In genomic region chr10:124730790-124731189, GRCh38 we compare ENCODE assay signal across 22 cellular contexts. TPM values are rescaled to one million over a fixed set of nuclear protein-coding genes. Genes with fewer than 3 reads are reported as not detected.
DNase-seq lines count a peak whose midpoint lies in the region; ATAC-seq and TF ChIP-seq lines count a peak whose summit lies in the region.
"Had no signal": no experiment of that assay in that cellular context is flagged by ENCODE, and none has a peak within 500 bp of the region (broad histone marks: within the 10 kb centered on the region; RNA-seq: fewer than 3 reads in every experiment).

No MANE protein-coding gene starts in this region.

- no peaks in the 10 kb centered on the region for H3K9me3 Mint-ChIP-seq in IgD-negative memory B cell
- H3K9me3 Mint-ChIP-seq: activated CD8-positive, alpha-beta T cell treated with anti-CD3 and anti-CD28 coated beads for 36 hours had no signal

- H3K36me3 ChIP-seq in gastrocnemius medialis: no peaks in the 10 kb centered on the region
- H3K36me3 ChIP-seq: adrenal gland, colonic mucosa, neutrophil, prostate gland, thoracic aorta had no signal

- H3K4me1 ChIP-seq in gastrocnemius medialis: peaks cover 99 to 100% of the 10 kb centered on the region in 2 donors

- no peak overlapping the region for H3K4me3 ChIP-seq in gastrocnemius medialis
- H3K4me3 ChIP-seq: adrenal gland, colonic mucosa, GM23248, prostate gland, thoracic aorta had no signal

- no peaks in the 10 kb centered on the region for H3K9me3 ChIP-seq in gastrocnemius medialis
- H3K9me3 ChIP-seq: adrenal gland, colonic mucosa, neutrophil, prostate gland, thoracic aorta had no signal

- in situ Hi-C loops in gastrocnemius medialis (cut with MboI; ENCODE audit: low sequenced_read_pairs in 4 of 4): loop anchor here in 2 of 4 donors (25.0 kb wide), 2 partner anchors 93 to 193 kb away; no protein-coding TSS in a partner anchor

- H3K27ac ChIP-seq in C4-2B (peak overlapping the region; percentile 80), cingulate gyrus (ENCODE audit: low read depth, low read length) (peak overlapping the region; percentile 35), gastrocnemius medialis (peak overlapping the region; percentile 92 to 97 (median 92))
- H3K27ac ChIP-seq: colonic mucosa, GM23248, prostate gland, thoracic aorta had no signal

- no peaks in the 10 kb centered on the region for H3K27me3 ChIP-seq in gastrocnemius medialis
- H3K27me3 ChIP-seq: adrenal gland, colonic mucosa, neutrophil had no signal

- ATAC-seq in gastrocnemius medialis (no peak), GM21515 (IDR thresholded peaks at IDR 0.05; ENCODE audit: unreplicated experiment) (no peak)
- ATAC-seq: activated CD8-positive, alpha-beta T cell treated with anti-CD3 and anti-CD28 coated beads for 36 hours had no signal

- intact Hi-C loops in gastrocnemius medialis (cut with DNase I; ENCODE audit: low total_unique reads): loop anchor here (10.0 kb wide), 1 partner anchor 424 kb away; no protein-coding TSS in a partner anchor

- H3K36me3 Mint-ChIP-seq in IgD-negative memory B cell: peaks cover 3% of the 10 kb centered on the region

- DNase-seq in gastrocnemius medialis: no peak
- DNase-seq in activated CD8-positive, alpha-beta memory T cell treated with anti-CD3 and anti-CD28 coated beads for 24 hours: no peak
- DNase-seq in HPDE6-E6E7 (ENCODE audit: extremely low spot score): no peak
- DNase-seq in dermis blood vessel endothelial cell: no peak
- DNase-seq: activated CD4-positive, CD25-positive, alpha-beta regulatory T cell; activated CD8-positive, alpha-beta T cell treated with anti-CD3 and anti-CD28 coated beads for 36 hours; activated T-cell treated with anti-CD3 and anti-CD28 coated beads for 4 hours; DMS153; GM23248; NCI-H2029 treated with DMSO at 0.1 percent for 48 hours; NCI-H345; NCI-H82; stimulated activated CD4-positive, alpha-beta T cell treated with anti-CD3 and anti-CD28 coated beads, Interleukin-1b, Interleukin-23, amount 100 ng/mL, for 48 hours had no signal

- H3K4me1 Mint-ChIP-seq in IgD-negative memory B cell: peaks cover 55 to 74% (median 65%) of the 10 kb centered on the region in 3 donors

- TF ChIP-seq POLR2A in gastrocnemius medialis (IDR thresholded peaks at IDR 0.05): no peak

- peak overlapping the region; percentile 28 to 95 (median 85) for H3K27ac Mint-ChIP-seq in IgD-negative memory B cell
- H3K27ac Mint-ChIP-seq: activated CD8-positive, alpha-beta T cell treated with anti-CD3 and anti-CD28 coated beads for 36 hours had no signal

- TF ChIP-seq CTCF in C4-2B (conservative IDR thresholded peaks at IDR 0.05) (no peak), gastrocnemius medialis (IDR thresholded peaks at IDR 0.05 in 4 of 5, conservative IDR thresholded peaks at IDR 0.05 in 1 of 5) (no peak)

- peak overlapping the region in 1 of 4 donors; percentile 37 for H3K4me3 Mint-ChIP-seq in IgD-negative memory B cell
- H3K4me3 Mint-ChIP-seq: activated CD8-positive, alpha-beta T cell treated with anti-CD3 and anti-CD28 coated beads for 36 hours had no signal

- H3K27me3 Mint-ChIP-seq in IgD-negative memory B cell: no peaks in the 10 kb centered on the region
- H3K27me3 Mint-ChIP-seq: activated CD8-positive, alpha-beta T cell treated with anti-CD3 and anti-CD28 coated beads for 36 hours had no signal

RNA-seq across cellular contexts. Expression of gene FAM53B, which starts 13.4 kb away (rescaled TPM):
- 48.9 TPM for polyA plus RNA-seq in IgD-negative memory B cell
- 100 to 1,000 TPM; 140 to 253 (median 192) TPM for total RNA-seq in gastrocnemius medialis
- 30.5 and 36.5 TPM in 2 replicates for total RNA-seq in dermis blood vessel endothelial cell

Comparison
In these comparisons a context has a peak if more than half of its experiments do, and no peak if none do; other contexts are left out.
1. H3K27ac ChIP-seq: peak in every context shown above with its lines; median percentile 92 in gastrocnemius medialis; 80 in C4-2B; 35 in cingulate gyrus.